ENCODE assay signal across 1 cellular context in the genomic region with DNA sequence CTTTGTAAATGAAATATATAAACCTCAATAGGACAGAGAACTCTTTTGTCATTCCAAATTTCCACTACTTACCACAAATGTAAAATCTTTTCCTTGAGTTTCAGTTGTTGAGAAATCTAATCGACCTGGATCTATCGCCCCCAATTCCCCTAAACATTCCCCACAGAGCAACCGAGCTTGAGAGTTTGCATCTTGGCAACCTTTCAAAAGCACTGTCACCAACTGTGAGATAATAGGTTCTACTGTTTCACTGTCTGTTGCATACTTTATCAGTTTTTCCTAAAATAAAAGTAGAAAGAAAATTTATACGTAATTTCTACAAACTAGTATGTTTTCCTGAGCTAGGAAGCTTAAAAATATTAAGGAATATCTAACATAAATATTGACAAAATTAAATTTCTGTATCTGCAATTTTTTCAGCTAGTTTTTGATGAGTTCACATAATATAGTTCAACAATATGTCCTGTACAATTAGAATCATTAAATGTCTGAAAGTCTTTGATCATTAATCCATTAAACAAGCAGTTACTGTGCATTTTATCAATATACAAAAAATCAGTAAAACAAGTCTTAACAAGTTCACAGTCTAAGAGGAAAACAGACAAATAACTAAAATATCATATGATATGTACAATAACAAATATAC.
TF ChIP-seq lines count a peak whose summit lies in the region.

No MANE protein-coding gene starts in this region.

TF ChIP-seq in K562, 482 proteins besides CTCF, POLR2A, EP300 and RAD21 (continued from another document):
- TF ChIP-seq TSHZ1 (CRISPR knock-in tag; IDR thresholded peaks at IDR 0.05) (no peak), JUNB (CRISPR knock-in tag; conservative IDR thresholded peaks at IDR 0.05) (no peak), ARHGAP35 (IDR thresholded peaks at IDR 0.05; ENCODE audit: partially characterized antibody) (no peak)
- TF ChIP-seq, protein P1, sequence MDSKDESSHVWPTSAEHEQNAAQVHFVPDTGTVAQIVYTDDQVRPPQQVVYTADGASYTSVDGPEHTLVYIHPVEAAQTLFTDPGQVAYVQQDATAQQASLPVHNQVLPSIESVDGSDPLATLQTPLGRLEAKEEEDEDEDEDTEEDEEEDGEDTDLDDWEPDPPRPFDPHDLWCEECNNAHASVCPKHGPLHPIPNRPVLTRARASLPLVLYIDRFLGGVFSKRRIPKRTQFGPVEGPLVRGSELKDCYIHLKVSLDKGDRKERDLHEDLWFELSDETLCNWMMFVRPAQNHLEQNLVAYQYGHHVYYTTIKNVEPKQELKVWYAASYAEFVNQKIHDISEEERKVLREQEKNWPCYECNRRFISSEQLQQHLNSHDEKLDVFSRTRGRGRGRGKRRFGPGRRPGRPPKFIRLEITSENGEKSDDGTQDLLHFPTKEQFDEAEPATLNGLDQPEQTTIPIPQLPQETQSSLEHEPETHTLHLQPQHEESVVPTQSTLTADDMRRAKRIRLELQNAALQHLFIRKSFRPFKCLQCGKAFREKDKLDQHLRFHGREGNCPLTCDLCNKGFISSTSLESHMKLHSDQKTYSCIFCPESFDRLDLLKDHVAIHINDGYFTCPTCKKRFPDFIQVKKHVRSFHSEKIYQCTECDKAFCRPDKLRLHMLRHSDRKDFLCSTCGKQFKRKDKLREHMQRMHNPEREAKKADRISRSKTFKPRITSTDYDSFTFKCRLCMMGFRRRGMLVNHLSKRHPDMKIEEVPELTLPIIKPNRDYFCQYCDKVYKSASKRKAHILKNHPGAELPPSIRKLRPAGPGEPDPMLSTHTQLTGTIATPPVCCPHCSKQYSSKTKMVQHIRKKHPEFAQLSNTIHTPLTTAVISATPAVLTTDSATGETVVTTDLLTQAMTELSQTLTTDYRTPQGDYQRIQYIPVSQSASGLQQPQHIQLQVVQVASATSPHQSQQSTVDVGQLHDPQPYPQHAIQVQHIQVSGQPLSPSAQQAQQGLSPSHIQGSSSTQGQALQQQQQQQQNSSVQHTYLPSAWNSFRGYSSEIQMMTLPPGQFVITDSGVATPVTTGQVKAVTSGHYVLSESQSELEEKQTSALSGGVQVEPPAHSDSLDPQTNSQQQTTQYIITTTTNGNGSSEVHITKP (IDR thresholded peaks at IDR 0.05; ENCODE audit: partially characterized antibody): no peak
